In genomic region chr10:88989824-88990527, GRCh38 we compare ENCODE assay signal across 8 cellular contexts. TPM values are rescaled to one million over a fixed set of nuclear protein-coding genes. Genes with fewer than 3 reads are reported as not detected.
A peak's percentile ranks its signal among the peaks of the same experiment; 100 is the strongest.
DNase-seq lines count a peak whose midpoint lies in the region; ATAC-seq, FAIRE-seq and TF ChIP-seq lines count a peak whose summit lies in the region.

No MANE protein-coding gene starts in this region.

- H3K27ac ChIP-seq in RWPE2 (ENCODE audit: poor library complexity, severe bottlenecking), result peak overlapping the region; percentile 99
- no peak overlapping the region for H3K27ac ChIP-seq in endothelial cell of umbilical vein (ENCODE audit: insufficient read depth, low read depth, low read length)
- peak overlapping the region; percentile 93 for H3K27ac ChIP-seq in muscle layer of duodenum (ENCODE audit: low read length)

- peak; percentile 61 for FAIRE-seq in endothelial cell of umbilical vein (lab: Jason Lieb, UNC)

- H4K20me1 ChIP-seq in endothelial cell of umbilical vein (replicated peaks; ENCODE audit: control insufficient read depth, extremely low read depth, insufficient read depth, low read length), result no peaks in the 10 kb centered on the region

- peak overlapping the region; percentile 77 for H2AFZ ChIP-seq in endothelial cell of umbilical vein (ENCODE audit: low read depth, low read length)

- H3K4me1 ChIP-seq in RWPE2 (ENCODE audit: insufficient read depth, poor library complexity, severe bottlenecking) (peaks cover 20% of the 10 kb centered on the region), endothelial cell of umbilical vein (ENCODE audit: control insufficient read depth, extremely low read depth, insufficient read depth, low read length) (peaks cover 12% of the 10 kb centered on the region), muscle layer of duodenum (ENCODE audit: control insufficient read depth in 1 of 2, insufficient read depth in 2 of 2, low read length in 2 of 2) (peaks cover 4 to 30% of the 10 kb centered on the region in 2 donors)

- TF ChIP-seq CTCF in GM12865 (IDR thresholded peaks at IDR 0.05; ENCODE audit: insufficient read depth, low read depth, low read length, missing control alignments), result no peak
- no peak for TF ChIP-seq CTCF in RWPE2 (IDR thresholded peaks at IDR 0.05; ENCODE audit: poor library complexity, severe bottlenecking)
- no peak for TF ChIP-seq CTCF in endothelial cell of umbilical vein (IDR thresholded peaks at IDR 0.05; ENCODE audit: extremely low read depth in 1 of 2, insufficient read depth in 1 of 2, low read depth in 1 of 2, low read length in 2 of 2)

- intact Hi-C loops in endothelial cell of umbilical vein (cut with micrococcal nuclease), result loop anchor here (1.0 to 2.0 kb wide), 6 partner anchors 13 to 289 kb away; partner anchors contain the start of genes CH25H and STAMBPL1

- no peaks in the 10 kb centered on the region for H3K27me3 ChIP-seq in RWPE2 (ENCODE audit: insufficient read depth, poor library complexity, severe bottlenecking)
- peaks cover 11 to 22% of the 10 kb centered on the region in 2 experiments for H3K27me3 ChIP-seq in endothelial cell of umbilical vein (ENCODE audit: control insufficient read depth in 2 of 2, insufficient read depth in 2 of 2, low read length in 2 of 2)
- H3K27me3 ChIP-seq in muscle layer of duodenum (ENCODE audit: low read depth, low read length), result no peaks in the 10 kb centered on the region

- no peaks in the 10 kb centered on the region for H3K36me3 ChIP-seq in RWPE2 (ENCODE audit: low read depth)
- H3K36me3 ChIP-seq in endothelial cell of umbilical vein (ENCODE audit: control insufficient read depth in 2 of 2, extremely low read depth in 1 of 2, insufficient read depth in 2 of 2, low read length in 2 of 2), result no peaks in the 10 kb centered on the region
- peaks cover 0 to 16% of the 10 kb centered on the region in 2 donors for H3K36me3 ChIP-seq in muscle layer of duodenum (ENCODE audit: control insufficient read depth in 1 of 2, insufficient read depth in 2 of 2, low read length in 2 of 2)

- H3K4me2 ChIP-seq in endothelial cell of umbilical vein (ENCODE audit: insufficient read depth, low read length), result peak overlapping the region; percentile 83

- ATAC-seq in HG02759 (IDR thresholded peaks at IDR 0.05; ENCODE audit: unreplicated experiment) (peak; percentile 2), RWPE2 (ENCODE audit: low read depth) (peak; percentile 70), HG03432 (IDR thresholded peaks at IDR 0.05; ENCODE audit: unreplicated experiment) (no peak)

- no peaks in the 10 kb centered on the region for H3K9me1 ChIP-seq in endothelial cell of umbilical vein (replicated peaks; ENCODE audit: control insufficient read depth, extremely low read depth, insufficient read depth, low read length)

- DNase-seq in GM12865 (ENCODE audit: low read depth), result no peak
- DNase-seq in RWPE2 (ENCODE audit: low spot score), result no peak
- peak; percentile 81 for DNase-seq in endothelial cell of umbilical vein (ENCODE audit: low read depth, low spot score)
- DNase-seq in retina, result no peak
- DNase-seq in COR-L47 (lab: John Stamatoyannopoulos, UW), result no peak

- H3K9me3 ChIP-seq in RWPE2 (ENCODE audit: severe bottlenecking), result no peaks in the 10 kb centered on the region
- H3K9me3 ChIP-seq in endothelial cell of umbilical vein (replicated peaks; ENCODE audit: control insufficient read depth, insufficient read depth, low read length), result no peaks in the 10 kb centered on the region
- H3K9me3 ChIP-seq in muscle layer of duodenum (ENCODE audit: control insufficient read depth in 1 of 2, low read length in 2 of 2), result no peaks in the 10 kb centered on the region

- dilution Hi-C loops in endothelial cell of umbilical vein (cut with MboI; ENCODE audit: extremely low pct_ligation_motif_present, low sequenced_read_pairs), result loop anchor here (25.0 kb wide), 1 partner anchor 222 kb away; the partner anchor contains the start of gene CH25H

- no TSS peak for BruUV-seq in endothelial cell of umbilical vein (replicated peaks; lab: Mats Ljungman, UMichigan)

- CTCF ChIA-PET in endothelial cell of umbilical vein (lab: Charles Lee), result interaction anchor here (0.6 to 4.2 kb wide), 18 partner anchors 8 to 425 kb away, joined by 3 to 103 read pairs (median 8); partner anchors contain the start of gene IFIT1

- POLR2A ChIA-PET in endothelial cell of umbilical vein (lab: Charles Lee), result interaction anchor here (1.1 kb wide), 1 partner anchor 11 kb away, joined by 3 read pairs; no protein-coding TSS in a partner anchor

- peak; percentile 40 for TF ChIP-seq POLR2A in endothelial cell of umbilical vein (IDR thresholded peaks at IDR 0.05; ENCODE audit: low read depth, low read length)

- H3K4me3 ChIP-seq in GM12865 (ENCODE audit: low read depth, low read length) (peak overlapping the region; percentile 97), RWPE2 (ENCODE audit: severe bottlenecking) (peak overlapping the region; percentile 81), endothelial cell of umbilical vein (replicated peaks in 1 of 3; ENCODE audit: insufficient read depth in 1 of 3, low read depth in 1 of 3, low read length in 3 of 3) (peak overlapping the region; percentile 76 to 84 (median 84)), muscle layer of duodenum (ENCODE audit: low read depth in 1 of 2, low read length in 2 of 2) (peak overlapping the region; percentile 90 to 95)

- no peak overlapping the region for H3K9ac ChIP-seq in endothelial cell of umbilical vein (replicated peaks; ENCODE audit: extremely low read depth, insufficient read depth, low read length)

- H3K79me2 ChIP-seq in endothelial cell of umbilical vein (ENCODE audit: control insufficient read depth, insufficient read depth, low read length), result no peaks in the 10 kb centered on the region

TF ChIP-seq in endothelial cell of umbilical vein, 7 proteins besides CTCF, POLR2A, EP300 and RAD21:
- TF ChIP-seq FOS (IDR thresholded peaks at IDR 0.05; ENCODE audit: borderline replicate concordance, insufficient read depth, low read length), result peak; percentile 50
- TF ChIP-seq POLR2AphosphoS5 (IDR thresholded peaks at IDR 0.05; ENCODE audit: insufficient read depth, low read depth, low read length), result peak; percentile 38
- peak; percentile 56 for TF ChIP-seq GATA2 (IDR thresholded peaks at IDR 0.05; ENCODE audit: insufficient read depth, insufficient read length, low read depth, low read length)
- TF ChIP-seq EZH2 (IDR thresholded peaks at IDR 0.05; ENCODE audit: borderline replicate concordance, low read depth, low read length, severe bottlenecking), result no peak
- peak; percentile 69 for TF ChIP-seq JUN (IDR thresholded peaks at IDR 0.05; ENCODE audit: borderline replicate concordance, insufficient read depth, insufficient read length, low read depth)
- no peak for TF ChIP-seq MYC (IDR thresholded peaks at IDR 0.05; ENCODE audit: low read depth, low read length)
- no peak for TF ChIP-seq MAX (IDR thresholded peaks at IDR 0.05; ENCODE audit: insufficient read depth, insufficient read length)

RNA-seq across cellular contexts. Expression of gene FAS, which starts 0.6 kb away (rescaled TPM):
- total RNA-seq in endothelial cell of umbilical vein, result 6.0 and 6.1 TPM in 2 replicates
- 1.7 and 2.0 TPM in 2 replicates for polyA plus RNA-seq in endothelial cell of umbilical vein
- 3.0 and 3.6 TPM in 2 replicates for polyA plus RNA-seq in endothelial cell of umbilical vein (2011; cell fraction: cytosol; rRNA removed)
- 6.6 and 7.0 TPM in 2 replicates for polyA plus RNA-seq in endothelial cell of umbilical vein (2011; cell fraction: nucleus; rRNA removed)
- 6.3 and 11.4 TPM in 2 replicates for polyA plus RNA-seq in endothelial cell of umbilical vein (2012)
- 2.7 and 4.0 TPM in 2 replicates for polyA minus RNA-seq in endothelial cell of umbilical vein
- polyA minus RNA-seq in endothelial cell of umbilical vein (2011; cell fraction: cytosol; rRNA and poly(A)+ RNA removed), result 9.7 TPM
- 2.9 and 4.3 TPM in 2 replicates for polyA minus RNA-seq in endothelial cell of umbilical vein (2011; cell fraction: nucleus; rRNA and poly(A)+ RNA removed)

RNA-seq across cellular contexts. Expression of gene ACTA2, which starts 37.4 kb away (rescaled TPM):
- total RNA-seq in endothelial cell of umbilical vein, result 9.7 and 13.0 TPM in 2 replicates
- 6.3 and 7.0 TPM in 2 replicates for polyA plus RNA-seq in endothelial cell of umbilical vein
- polyA plus RNA-seq in endothelial cell of umbilical vein (2011; cell fraction: cytosol; rRNA removed), result 11.4 and 11.5 TPM in 2 replicates
- polyA plus RNA-seq in endothelial cell of umbilical vein (2011; cell fraction: nucleus; rRNA removed), result 6.3 and 7.9 TPM in 2 replicates
- polyA plus RNA-seq in endothelial cell of umbilical vein (2012), result 22.7 and 23.0 TPM in 2 replicates
- polyA minus RNA-seq in endothelial cell of umbilical vein, result 6.7 and 10.0 TPM in 2 replicates
- 3.1 TPM for polyA minus RNA-seq in endothelial cell of umbilical vein (2011; cell fraction: cytosol; rRNA and poly(A)+ RNA removed)
- polyA minus RNA-seq in endothelial cell of umbilical vein (2011; cell fraction: nucleus; rRNA and poly(A)+ RNA removed), result 2.7 and 3.1 TPM in 2 replicates
